ENCODE assay signal across 10 cellular contexts in the genomic region with DNA sequence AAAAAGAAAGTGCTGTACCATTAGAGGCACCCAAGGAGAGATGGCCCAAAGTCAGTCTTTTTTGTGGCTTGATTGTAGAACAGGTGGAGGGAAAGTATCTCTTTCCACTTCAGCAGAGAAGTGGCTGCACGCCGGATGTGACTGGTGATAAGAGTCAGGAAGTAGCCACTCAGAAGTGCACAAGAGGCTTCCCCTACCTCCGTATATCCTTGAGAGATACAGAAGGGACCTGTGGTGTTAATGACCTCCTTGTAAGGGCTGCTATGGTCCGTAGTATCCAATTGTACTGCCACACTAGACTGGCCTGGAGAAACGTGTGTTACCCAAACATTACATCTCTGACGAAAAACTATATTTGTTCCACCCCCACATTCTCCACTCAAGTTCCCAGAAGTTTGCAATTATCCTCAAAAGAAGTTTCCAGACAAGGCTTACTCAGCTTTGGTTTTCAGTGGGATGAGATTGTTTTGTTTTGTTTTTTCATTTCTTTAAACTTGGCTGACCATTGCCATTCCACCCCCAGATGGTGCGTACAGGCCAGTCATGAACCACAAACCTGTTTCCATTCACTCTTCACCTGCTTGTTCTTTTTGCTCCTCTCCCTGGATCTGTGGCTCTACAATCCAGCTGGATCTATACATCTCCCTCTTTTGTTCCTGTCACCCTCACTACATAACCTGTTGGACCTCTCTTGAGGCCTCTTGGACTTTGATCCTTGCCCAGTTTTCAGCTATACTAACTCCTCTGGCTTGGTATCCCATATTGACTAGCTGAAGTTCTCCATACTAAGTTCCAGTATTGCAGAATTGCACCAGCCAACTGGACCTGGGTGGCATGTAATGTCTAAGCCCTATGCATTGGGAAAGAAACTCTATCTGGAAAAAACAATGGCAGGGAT. TPM values are rescaled to one million over a fixed set of nuclear protein-coding genes. Genes with fewer than 3 reads are reported as not detected.
DNase-seq lines count a peak whose midpoint lies in the region; ATAC-seq and TF ChIP-seq lines count a peak whose summit lies in the region.
"Had no signal": no experiment of that assay in that cellular context is flagged by ENCODE, and none has a peak within 500 bp of the region (broad histone marks: within the 10 kb centered on the region; RNA-seq: fewer than 3 reads in every experiment).

No MANE protein-coding gene starts in this region.

- H3K79me2 ChIP-seq in neural progenitor cell (ENCODE audit: low read depth) = no peaks in the 10 kb centered on the region

- H3K36me3 Mint-ChIP-seq in activated CD8-positive, alpha-beta memory T cell treated with anti-CD3 and anti-CD28 coated beads, Interleukin-2, amount 10 ng/mL, durations not matched to agents 7 days and 5 days = no peaks in the 10 kb centered on the region
- H3K36me3 Mint-ChIP-seq in stimulated activated memory B cell treated with anti-CD40 and anti-IgM and Interleukin-4, amounts not matched to agents 10 μg/mL and 1 μg/mL and 100 μg/mL, for 72 hours = no peaks in the 10 kb centered on the region
- no peaks in the 10 kb centered on the region for H3K36me3 Mint-ChIP-seq in neural progenitor cell

- no peak overlapping the region for H3K27ac Mint-ChIP-seq in activated CD8-positive, alpha-beta memory T cell treated with anti-CD3 and anti-CD28 coated beads, Interleukin-2, amount 10 ng/mL, durations not matched to agents 7 days and 5 days
- no peak overlapping the region for H3K27ac Mint-ChIP-seq in stimulated activated memory B cell treated with anti-CD40 and anti-IgM and Interleukin-4, amounts not matched to agents 10 μg/mL and 1 μg/mL and 100 μg/mL, for 72 hours
- no peak overlapping the region for H3K27ac Mint-ChIP-seq in neural progenitor cell
- H3K27ac Mint-ChIP-seq: stimulated activated naive CD8-positive, alpha-beta T cell treated with anti-CD3 and anti-CD28 coated beads, Interleukin-15, Interleukin-2, amounts not matched to agents 100 ng/mL and 50 ng/mL, for 24 hours had no signal

- H3K27me3 Mint-ChIP-seq in activated CD8-positive, alpha-beta memory T cell treated with anti-CD3 and anti-CD28 coated beads, Interleukin-2, amount 10 ng/mL, durations not matched to agents 7 days and 5 days = peaks cover 2% of the 10 kb centered on the region
- no peaks in the 10 kb centered on the region for H3K27me3 Mint-ChIP-seq in stimulated activated memory B cell treated with anti-CD40 and anti-IgM and Interleukin-4, amounts not matched to agents 10 μg/mL and 1 μg/mL and 100 μg/mL, for 72 hours
- H3K27me3 Mint-ChIP-seq in neural progenitor cell (ENCODE audit: insufficient read depth, low read depth) = peaks cover 5% of the 10 kb centered on the region
- H3K27me3 Mint-ChIP-seq: stimulated activated naive CD8-positive, alpha-beta T cell treated with anti-CD3 and anti-CD28 coated beads, Interleukin-15, Interleukin-2, amounts not matched to agents 100 ng/mL and 50 ng/mL, for 24 hours had no signal

- H3K4me3 Mint-ChIP-seq in activated CD8-positive, alpha-beta memory T cell treated with anti-CD3 and anti-CD28 coated beads, Interleukin-2, amount 10 ng/mL, durations not matched to agents 7 days and 5 days = no peak overlapping the region
- no peak overlapping the region for H3K4me3 Mint-ChIP-seq in stimulated activated memory B cell treated with anti-CD40 and anti-IgM and Interleukin-4, amounts not matched to agents 10 μg/mL and 1 μg/mL and 100 μg/mL, for 72 hours
- no peak overlapping the region for H3K4me3 Mint-ChIP-seq in neural progenitor cell
- H3K4me3 Mint-ChIP-seq: stimulated activated naive CD8-positive, alpha-beta T cell treated with anti-CD3 and anti-CD28 coated beads, Interleukin-15, Interleukin-2, amounts not matched to agents 100 ng/mL and 50 ng/mL, for 24 hours had no signal

- no peaks in the 10 kb centered on the region for H3K9me3 ChIP-seq in neural progenitor cell (ENCODE audit: low read depth)

- H4K20me1 ChIP-seq in neural progenitor cell (ENCODE audit: low read depth) = no peaks in the 10 kb centered on the region

- TF ChIP-seq CTCF in cardiac fibroblast (IDR thresholded peaks at IDR 0.05; ENCODE audit: low read depth, low read length) (no peak), neural progenitor cell (IDR thresholded peaks at IDR 0.05) (no peak)

- peaks cover 13% of the 10 kb centered on the region for H3K4me1 Mint-ChIP-seq in activated CD8-positive, alpha-beta memory T cell treated with anti-CD3 and anti-CD28 coated beads, Interleukin-2, amount 10 ng/mL, durations not matched to agents 7 days and 5 days
- H3K4me1 Mint-ChIP-seq in stimulated activated memory B cell treated with anti-CD40 and anti-IgM and Interleukin-4, amounts not matched to agents 10 μg/mL and 1 μg/mL and 100 μg/mL, for 72 hours = peaks cover 6% of the 10 kb centered on the region
- no peaks in the 10 kb centered on the region for H3K4me1 Mint-ChIP-seq in neural progenitor cell

- H3K27ac ChIP-seq in neural progenitor cell = no peak overlapping the region

- no peaks in the 10 kb centered on the region for H3K27me3 ChIP-seq in neural progenitor cell

- no peak overlapping the region for H3K4me2 ChIP-seq in neural progenitor cell

- H3K4me3 ChIP-seq in cardiac fibroblast (replicated peaks in 1 of 2; ENCODE audit: low read depth in 2 of 2, low read length in 2 of 2) = no peak overlapping the region
- no peak overlapping the region for H3K4me3 ChIP-seq in neural progenitor cell

- peak; percentile 60 for ATAC-seq in activated CD8-positive, alpha-beta memory T cell treated with anti-CD3 and anti-CD28 coated beads, Interleukin-2, amount 10 ng/mL, durations not matched to agents 7 days and 5 days
- ATAC-seq in stimulated activated memory B cell treated with anti-CD40 and anti-IgM and Interleukin-4, amounts not matched to agents 10 μg/mL and 1 μg/mL and 100 μg/mL, for 72 hours = peak; percentile 67
- ATAC-seq in esophagus mucosa = no peak

- DNase-seq in activated CD8-positive, alpha-beta memory T cell treated with anti-CD3 and anti-CD28 coated beads, Interleukin-2, amount 10 ng/mL, durations not matched to agents 7 days and 5 days = peak; percentile 50
- no peak for DNase-seq in activated CD8-positive, alpha-beta memory T cell treated with anti-CD3 and anti-CD28 coated beads for 24 hours
- DNase-seq in NCI-H2029 (lab: John Stamatoyannopoulos, UW) (peak; percentile 70), cardiac fibroblast (ENCODE audit: low read depth in 2 of 2) (peak; percentile 18 to 33), CD1c-positive myeloid dendritic cell (ENCODE audit: extremely low spot score) (no peak), neural progenitor cell (ENCODE audit: low spot score) (no peak)
- DNase-seq: cortex of kidney had no signal

- no peaks in the 10 kb centered on the region for H3K36me3 ChIP-seq in neural progenitor cell

- H3K4me1 ChIP-seq in neural progenitor cell = no peaks in the 10 kb centered on the region

- H2AFZ ChIP-seq in neural progenitor cell (replicated peaks) = no peak overlapping the region

- CTCF ChIA-PET in activated CD8-positive, alpha-beta memory T cell treated with anti-CD3 and anti-CD28 coated beads, Interleukin-2, amount 10 ng/mL, durations not matched to agents 7 days and 5 days (lab: Charles Lee) = interaction anchor here (0.7 to 1.6 kb wide), 3 partner anchors 21 to 73 kb away, joined by 3 to 4 read pairs (median 3); no protein-coding TSS in a partner anchor

- H3K9me3 Mint-ChIP-seq in activated CD8-positive, alpha-beta memory T cell treated with anti-CD3 and anti-CD28 coated beads, Interleukin-2, amount 10 ng/mL, durations not matched to agents 7 days and 5 days (ENCODE audit: low read depth) = no peaks in the 10 kb centered on the region
- no peaks in the 10 kb centered on the region for H3K9me3 Mint-ChIP-seq in stimulated activated memory B cell treated with anti-CD40 and anti-IgM and Interleukin-4, amounts not matched to agents 10 μg/mL and 1 μg/mL and 100 μg/mL, for 72 hours
- H3K9me3 Mint-ChIP-seq in neural progenitor cell = no peaks in the 10 kb centered on the region
- H3K9me3 Mint-ChIP-seq: stimulated activated naive CD8-positive, alpha-beta T cell treated with anti-CD3 and anti-CD28 coated beads, Interleukin-15, Interleukin-2, amounts not matched to agents 100 ng/mL and 50 ng/mL, for 24 hours had no signal

- no peak overlapping the region for H3K9ac ChIP-seq in neural progenitor cell

- no peaks in the 10 kb centered on the region for H3F3A ChIP-seq in neural progenitor cell (ENCODE audit: low read depth)

RNA-seq across cellular contexts. Expression of gene MED13, which starts 20.7 kb away (rescaled TPM):
- total RNA-seq in activated CD8-positive, alpha-beta memory T cell treated with anti-CD3 and anti-CD28 coated beads, Interleukin-2, amount 10 ng/mL, durations not matched to agents 7 days and 5 days = 10 to 100 TPM; 52.4 to 63.6 TPM
- total RNA-seq in esophagus mucosa (43.7 TPM), neural progenitor cell (ENCODE audit: low replicate concordance) (50.5 and 59.9 TPM in 2 replicates)

Comparison
In these comparisons a context has a peak if more than half of its experiments do, and no peak if none do; other contexts are left out.
1. DNase-seq: peak in activated CD8-positive, alpha-beta memory T cell treated with anti-CD3 and anti-CD28 coated beads, Interleukin-2, amount 10 ng/mL, durations not matched to agents 7 days and 5 days (single experiment), NCI-H2029 (single experiment) and cardiac fibroblast (2 of 2); none in activated CD8-positive, alpha-beta memory T cell treated with anti-CD3 and anti-CD28 coated beads for 24 hours (single experiment), CD1c-positive myeloid dendritic cell (single experiment) and neural progenitor cell (single experiment).